In the genomic region with DNA sequence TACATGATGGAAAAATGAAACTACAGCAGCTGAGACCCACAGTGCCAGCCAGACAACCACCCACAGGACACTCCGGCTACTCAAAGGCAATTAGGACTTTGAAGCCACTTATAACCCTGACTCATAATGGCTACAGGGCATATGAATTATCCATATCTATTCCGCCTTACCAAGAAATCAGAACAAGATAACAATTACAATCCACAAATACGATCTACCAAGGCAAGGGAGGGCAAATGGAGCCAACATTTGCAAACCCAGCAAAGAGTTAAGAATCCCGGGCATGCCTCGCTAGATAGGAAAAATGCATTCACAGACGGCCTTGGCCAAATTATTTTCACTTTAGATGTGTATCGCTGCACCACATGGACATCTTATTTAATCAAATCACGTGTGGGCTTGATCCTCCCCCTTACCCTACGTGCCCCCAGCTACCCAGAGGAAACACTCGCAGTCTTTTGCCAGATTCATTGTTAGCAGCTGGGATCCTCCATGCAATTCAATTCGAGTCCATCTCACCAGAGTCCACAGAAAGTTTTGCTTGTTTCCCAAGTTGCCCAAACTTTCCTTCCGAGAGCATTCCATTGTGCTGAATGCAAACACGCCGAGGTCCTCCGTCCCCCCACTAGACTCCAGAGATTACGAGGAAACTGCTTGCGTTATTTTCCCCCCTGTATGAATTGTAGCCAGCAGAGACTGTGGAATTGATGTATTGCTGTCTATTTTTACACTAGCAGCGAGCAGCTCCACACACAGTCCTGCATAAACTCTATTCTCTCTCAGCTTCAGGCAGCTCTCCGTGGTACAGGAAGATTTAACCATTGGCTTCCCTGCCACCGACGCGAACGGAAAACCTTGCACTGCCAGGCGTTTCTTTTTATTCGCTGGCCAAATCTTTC, we compare ENCODE assay signal across 8 cellular contexts. TPM values are rescaled to one million over a fixed set of nuclear protein-coding genes. Genes with fewer than 3 reads are reported as not detected.
DNase-seq lines count a peak whose midpoint lies in the region; ATAC-seq and TF ChIP-seq lines count a peak whose summit lies in the region.

No MANE protein-coding gene starts in this region.

- H3K36me3 ChIP-seq in GM23338 (ENCODE audit: insufficient read depth) (no peaks in the 10 kb centered on the region), adrenal gland (replicated peaks in 1 of 2) (no peaks in the 10 kb centered on the region)

- intact Hi-C loops in adrenal gland (cut with DNase I), result no loop called here
- intact Hi-C loops in CD4-positive, alpha-beta T cell (cut with DNase I, micrococcal nuclease), result loop anchor here in 1 of 2 experiments (5.0 kb wide), 1 partner anchor 51 kb away; no protein-coding TSS in a partner anchor

- peak overlapping the region; percentile 82; the same call in 1 of the 2 replicates for H2AFZ ChIP-seq in GM23338

- peaks cover 4% of the 10 kb centered on the region for H3K27me3 Mint-ChIP-seq in GM23338 (ENCODE audit: insufficient read depth, low read depth, poor library complexity)
- peaks cover 29% of the 10 kb centered on the region for H3K27me3 Mint-ChIP-seq in CD4-positive, alpha-beta T cell

- H3K9me3 Mint-ChIP-seq in GM23338, result no peaks in the 10 kb centered on the region
- no peaks in the 10 kb centered on the region for H3K9me3 Mint-ChIP-seq in CD4-positive, alpha-beta T cell

- ATAC-seq in GM23338, result peak; percentile 33
- ATAC-seq in CD4-positive, alpha-beta T cell (ENCODE audit: poor library complexity), result no peak

- no peaks in the 10 kb centered on the region for H3F3A ChIP-seq in GM23338 (replicated peaks; ENCODE audit: low read depth)

- H3K9me2 ChIP-seq in GM23338 (ENCODE audit: insufficient read depth), result no peaks in the 10 kb centered on the region

- POLR2A ChIA-PET in CD4-positive, alpha-beta T cell (lab: Charles Lee), result no interaction called here

- peak overlapping the region; percentile 67 for H3K4me2 ChIP-seq in GM23338

- H3K4me3 Mint-ChIP-seq in GM23338, result peak overlapping the region; percentile 28; the same call in 2 of the 3 replicates
- H3K4me3 Mint-ChIP-seq in CD4-positive, alpha-beta T cell, result no peak overlapping the region

- no peaks in the 10 kb centered on the region for H3K27me3 ChIP-seq in GM23338 (ENCODE audit: insufficient read depth)
- no peaks in the 10 kb centered on the region for H3K27me3 ChIP-seq in adrenal gland
- no peaks in the 10 kb centered on the region for H3K27me3 ChIP-seq in CD4-positive, alpha-beta T cell (ENCODE audit: control insufficient read depth, insufficient read depth, low read length)

- CTCF ChIA-PET in CD4-positive, alpha-beta T cell (lab: Charles Lee), result no interaction called here

- TF ChIP-seq POLR2A in adrenal gland (IDR thresholded peaks at IDR 0.05), result peak in 1 of 2 donors; percentile 72

- H3K36me3 Mint-ChIP-seq in GM23338 (ENCODE audit: low read depth), result no peaks in the 10 kb centered on the region
- H3K36me3 Mint-ChIP-seq in CD4-positive, alpha-beta T cell (ENCODE audit: low read depth), result no peaks in the 10 kb centered on the region

- H3K27ac ChIP-seq in GM23338 (ENCODE audit: low read depth) (no peak overlapping the region), adrenal gland (peak overlapping the region in 4 of 5 donors; percentile 81 to 90 (median 84))
- H3K27ac ChIP-seq in CD4-positive, alpha-beta T cell (ENCODE audit: low read depth, low read length), result no peak overlapping the region

- TF ChIP-seq CTCF in GM23338 (conservative IDR thresholded peaks at IDR 0.05; ENCODE audit: low read depth in 2 of 2) (no peak), adrenal gland (IDR thresholded peaks at IDR 0.05) (no peak)
- no peak for TF ChIP-seq CTCF in CD4-positive, alpha-beta T cell (IDR thresholded peaks at IDR 0.05)

- H3K4me1 ChIP-seq in GM23338 (ENCODE audit: insufficient read depth), result peaks cover 60% of the 10 kb centered on the region
- H3K4me1 ChIP-seq in adrenal gland (replicated peaks in 1 of 2), result peaks cover 0 to 23% of the 10 kb centered on the region in 2 donors

- H3K9me3 ChIP-seq in adrenal gland (replicated peaks in 1 of 3) (no peaks in the 10 kb centered on the region), iPS-18c (ENCODE audit: control insufficient read depth, insufficient read depth, low read length) (no peaks in the 10 kb centered on the region)
- H3K9me3 ChIP-seq in CD4-positive, alpha-beta T cell (ENCODE audit: control insufficient read depth, low read length), result no peaks in the 10 kb centered on the region

- WGBS in adrenal gland, 4 donors, result 4 to 10% (median 7%) methylated on average over 25 of the region's 25 CpGs

- peaks cover 65% of the 10 kb centered on the region for H3K4me1 Mint-ChIP-seq in GM23338
- H3K4me1 Mint-ChIP-seq in CD4-positive, alpha-beta T cell (ENCODE audit: low read depth), result peaks cover 27% of the 10 kb centered on the region

- H3K4me3 ChIP-seq in GM23338, result no peak overlapping the region; the same call in 1 of the 2 replicates
- H3K4me3 ChIP-seq in adrenal gland, result peak overlapping the region; percentile 2 to 75 (median 40)
- peak overlapping the region; percentile 29 for H3K4me3 ChIP-seq in iPS-18c (ENCODE audit: insufficient read depth, low read depth, low read length)
- peak overlapping the region; percentile 45 for H3K4me3 ChIP-seq in skeletal muscle cell (ENCODE audit: low read depth, low read length)

- DNase-seq in GM23338 (ENCODE audit: low spot score) (peak; percentile 21), adrenal gland (peak; percentile 31 to 72 (median 60)), skeletal muscle cell (ENCODE audit: low read depth) (peak; percentile 16), activated gamma-delta T cell (lab: John Stamatoyannopoulos, UW) (no peak), ureter (ENCODE audit: low spot score) (no peak), hippocampal formation (lab: John Stamatoyannopoulos, UW) (no peak)
- no peak for DNase-seq in CD4-positive, alpha-beta T cell

- H3K27ac Mint-ChIP-seq in GM23338, result no peak overlapping the region
- no peak overlapping the region for H3K27ac Mint-ChIP-seq in CD4-positive, alpha-beta T cell

- no peaks in the 10 kb centered on the region for H4K20me1 ChIP-seq in GM23338 (replicated peaks; ENCODE audit: insufficient read depth)

- H3K79me2 ChIP-seq in GM23338 (replicated peaks; ENCODE audit: insufficient read depth), result no peaks in the 10 kb centered on the region

TF ChIP-seq in GM23338, 12 proteins besides CTCF, POLR2A, EP300 and RAD21:
- TF ChIP-seq, protein P1, sequence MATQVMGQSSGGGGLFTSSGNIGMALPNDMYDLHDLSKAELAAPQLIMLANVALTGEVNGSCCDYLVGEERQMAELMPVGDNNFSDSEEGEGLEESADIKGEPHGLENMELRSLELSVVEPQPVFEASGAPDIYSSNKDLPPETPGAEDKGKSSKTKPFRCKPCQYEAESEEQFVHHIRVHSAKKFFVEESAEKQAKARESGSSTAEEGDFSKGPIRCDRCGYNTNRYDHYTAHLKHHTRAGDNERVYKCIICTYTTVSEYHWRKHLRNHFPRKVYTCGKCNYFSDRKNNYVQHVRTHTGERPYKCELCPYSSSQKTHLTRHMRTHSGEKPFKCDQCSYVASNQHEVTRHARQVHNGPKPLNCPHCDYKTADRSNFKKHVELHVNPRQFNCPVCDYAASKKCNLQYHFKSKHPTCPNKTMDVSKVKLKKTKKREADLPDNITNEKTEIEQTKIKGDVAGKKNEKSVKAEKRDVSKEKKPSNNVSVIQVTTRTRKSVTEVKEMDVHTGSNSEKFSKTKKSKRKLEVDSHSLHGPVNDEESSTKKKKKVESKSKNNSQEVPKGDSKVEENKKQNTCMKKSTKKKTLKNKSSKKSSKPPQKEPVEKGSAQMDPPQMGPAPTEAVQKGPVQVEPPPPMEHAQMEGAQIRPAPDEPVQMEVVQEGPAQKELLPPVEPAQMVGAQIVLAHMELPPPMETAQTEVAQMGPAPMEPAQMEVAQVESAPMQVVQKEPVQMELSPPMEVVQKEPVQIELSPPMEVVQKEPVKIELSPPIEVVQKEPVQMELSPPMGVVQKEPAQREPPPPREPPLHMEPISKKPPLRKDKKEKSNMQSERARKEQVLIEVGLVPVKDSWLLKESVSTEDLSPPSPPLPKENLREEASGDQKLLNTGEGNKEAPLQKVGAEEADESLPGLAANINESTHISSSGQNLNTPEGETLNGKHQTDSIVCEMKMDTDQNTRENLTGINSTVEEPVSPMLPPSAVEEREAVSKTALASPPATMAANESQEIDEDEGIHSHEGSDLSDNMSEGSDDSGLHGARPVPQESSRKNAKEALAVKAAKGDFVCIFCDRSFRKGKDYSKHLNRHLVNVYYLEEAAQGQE (IDR thresholded peaks at IDR 0.05; ENCODE audit: unreplicated experiment), result peak; percentile 3
- no peak for TF ChIP-seq NANOG (IDR thresholded peaks at IDR 0.05; ENCODE audit: borderline replicate concordance)

RNA-seq across cellular contexts. Expression of a gene that starts 1.2 kb away (rescaled TPM):
- 0.54 and 3.3 TPM in 2 replicates for total RNA-seq in GM23338 (2014; rRNA removed; shearing (Covaris generic))
- polyA plus RNA-seq in GM23338 (2016; fragmentation: Nextera tagmentation; extraction: Ambion mirVana) (0.12 and 0.76 TPM in 2 replicates), adrenal gland (1 to 10 TPM; 1.6 to 3.2 (median 2.1) TPM)
- total RNA-seq in adrenal gland (10 to 100 TPM in 2 of 8 donors, 1 to 10 TPM in 6; 2.8 to 14.3 (median 7.1) TPM), ureter (13.3 TPM)
- total RNA-seq in CD4-positive, alpha-beta T cell, result not detected

Comparison
In these comparisons a context has a peak if more than half of its experiments do, and no peak if none do; other contexts are left out.
1. DNase-seq: peak in GM23338 (single experiment), adrenal gland (7 of 7) and skeletal muscle cell (single experiment); none in activated gamma-delta T cell (single experiment), ureter (single experiment), CD4-positive, alpha-beta T cell (0 of 10) and hippocampal formation (0 of 2).
2. H3K27ac ChIP-seq: peak in adrenal gland (4 of 5); none in GM23338 (single experiment) and CD4-positive, alpha-beta T cell (single experiment).